ENCODE assay signal across 11 cellular contexts in the genomic region with DNA sequence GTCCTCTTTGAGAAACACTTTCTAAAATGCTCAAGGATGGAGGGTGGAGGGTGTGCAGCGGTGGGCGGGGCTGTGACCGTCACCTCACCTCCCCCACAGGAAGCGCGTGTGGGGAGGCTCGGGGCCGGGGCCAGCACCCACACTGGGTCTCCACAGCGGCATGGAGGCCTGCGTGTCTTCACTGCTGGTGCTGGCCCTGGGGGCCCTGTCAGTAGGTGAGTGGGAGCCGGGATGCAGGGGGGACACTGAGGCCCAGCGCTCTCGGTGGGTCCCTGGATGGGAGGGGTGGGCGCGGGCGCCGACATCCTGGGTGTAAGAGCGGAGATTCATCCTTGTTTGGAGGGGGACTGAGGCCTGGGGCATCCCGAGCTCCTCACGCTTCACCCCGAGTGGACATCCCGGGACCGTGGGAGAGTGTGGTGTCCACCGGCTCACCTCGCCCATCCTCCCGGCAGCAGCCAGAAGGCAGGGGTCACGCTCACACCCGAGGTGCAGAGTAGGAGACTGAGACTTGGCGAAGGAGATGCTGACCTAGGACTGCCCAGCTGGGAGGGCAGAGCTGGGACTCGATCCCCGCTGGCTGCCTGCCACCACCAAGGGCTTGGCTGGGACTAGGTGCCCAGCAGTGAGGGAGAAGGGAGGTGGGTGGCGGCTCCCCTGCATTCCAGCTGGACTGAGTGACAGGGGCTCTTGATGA. TPM values are rescaled to one million over a fixed set of nuclear protein-coding genes. Genes with fewer than 3 reads are reported as not detected.
DNase-seq lines count a peak whose midpoint lies in the region; FAIRE-seq and TF ChIP-seq lines count a peak whose summit lies in the region.
"Had no signal": no experiment of that assay in that cellular context is flagged by ENCODE, and none has a peak within 500 bp of the region (broad histone marks: within the 10 kb centered on the region; RNA-seq: fewer than 3 reads in every experiment).

A gene (plus strand): TSS at position 142 of the 697 bp plus-strand sequence. CDS start 19 bp downstream, at position 161.

- no peaks in the 10 kb centered on the region for H3K9me3 ChIP-seq in tibial artery
- H3K9me3 ChIP-seq: A549 had no signal

- peak within 1 kb of the TSS in 7 of 21 experiments; percentile 35 to 84 (median 65) for H3K27ac ChIP-seq in skin epidermis
- H3K27ac ChIP-seq in urinary bladder (ENCODE audit: low read depth) = no peak within 1 kb of the TSS
- H3K27ac ChIP-seq in tibial artery = no peak within 1 kb of the TSS
- H3K27ac ChIP-seq: A549, KMS-11 had no signal

- DNase-seq in NK-92 treated with Interleukin-12 subunit alpha and Interleukin-12 subunit beta, amount 100 ng/mL, for 24 hours (lab: John Stamatoyannopoulos, UW) = peak; percentile 71
- DNase-seq in NK-92 (lab: John Stamatoyannopoulos, UW; ENCODE audit: unreplicated experiment) (no peak), tibial artery (no peak), NCI-H2227 treated with DMSO at 0.1 percent for 48 hours (lab: John Stamatoyannopoulos, UW) (no peak), GM19239 (ENCODE audit: insufficient read length, low spot score) (no peak)
- peak; percentile 86 for DNase-seq in activated naive CD4-positive, alpha-beta T cell treated with anti-CD3 and anti-CD28 coated beads, Interleukin-2, amount 10 ng/mL, durations not matched to agents 7 days and 5 days

- no peaks in the 10 kb centered on the region for H3K9me3 Mint-ChIP-seq in activated naive CD4-positive, alpha-beta T cell treated with anti-CD3 and anti-CD28 coated beads, Interleukin-2, amount 10 ng/mL, durations not matched to agents 7 days and 5 days

- H3K4me3 ChIP-seq in skin epidermis (peak within 1 kb of the TSS in 6 of 7 experiments; percentile 2 to 29 (median 12)), urinary bladder (ENCODE audit: low read depth, low read length) (peak within 1 kb of the TSS; percentile 1), tibial artery (no peak within 1 kb of the TSS)
- H3K4me3 ChIP-seq: A549 had no signal

- H3K27me3 Mint-ChIP-seq in activated naive CD4-positive, alpha-beta T cell treated with anti-CD3 and anti-CD28 coated beads, Interleukin-2, amount 10 ng/mL, durations not matched to agents 7 days and 5 days = peaks cover 10% of the 10 kb centered on the region

- H3K36me3 ChIP-seq in urinary bladder (ENCODE audit: insufficient read depth) (peaks cover 10% of the 10 kb centered on the region), tibial artery (peaks cover 25 to 36% (median 30%) of the 10 kb centered on the region in 3 donors)

- peaks cover 0 to 11% of the 10 kb centered on the region in 2 donors for H3K27me3 ChIP-seq in tibial artery

- FAIRE-seq in GM19239 (lab: Jason Lieb, UNC) = no peak
- FAIRE-seq: A549, islet of Langerhans had no signal

- H3K4me1 ChIP-seq in urinary bladder (ENCODE audit: insufficient read depth) (no peaks in the 10 kb centered on the region), tibial artery (peaks cover 0 to 2% (median 0%) of the 10 kb centered on the region in 4 donors)
- H3K4me1 ChIP-seq: A549 had no signal

- H3K4me3 Mint-ChIP-seq in activated naive CD4-positive, alpha-beta T cell treated with anti-CD3 and anti-CD28 coated beads, Interleukin-2, amount 10 ng/mL, durations not matched to agents 7 days and 5 days = peak within 1 kb of the TSS; percentile 80

- peaks cover 21% of the 10 kb centered on the region for H3K4me1 Mint-ChIP-seq in activated naive CD4-positive, alpha-beta T cell treated with anti-CD3 and anti-CD28 coated beads, Interleukin-2, amount 10 ng/mL, durations not matched to agents 7 days and 5 days

- peak within 1 kb of the TSS; percentile 90 for H3K27ac Mint-ChIP-seq in activated naive CD4-positive, alpha-beta T cell treated with anti-CD3 and anti-CD28 coated beads, Interleukin-2, amount 10 ng/mL, durations not matched to agents 7 days and 5 days

- WGBS in urinary bladder = 56% methylated on average over 31 of the region's 31 CpGs

- peaks cover 11% of the 10 kb centered on the region for H3K36me3 Mint-ChIP-seq in activated naive CD4-positive, alpha-beta T cell treated with anti-CD3 and anti-CD28 coated beads, Interleukin-2, amount 10 ng/mL, durations not matched to agents 7 days and 5 days

- no peak for TF ChIP-seq CTCF in tibial artery (IDR thresholded peaks at IDR 0.05)

- intact Hi-C loops in tibial artery (cut with DNase I; ENCODE audit: low total_unique reads) = no loop called here

- CTCF ChIA-PET in activated naive CD4-positive, alpha-beta T cell treated with anti-CD3 and anti-CD28 coated beads, Interleukin-2, amount 10 ng/mL, durations not matched to agents 7 days and 5 days (lab: Charles Lee) = interaction anchor here (0.9 to 1.1 kb wide), 2 partner anchors 10 to 12 kb away, joined by 3 read pairs; no protein-coding TSS in a partner anchor

RNA-seq across cellular contexts. Expression of the gene that starts here (rescaled TPM):
- total RNA-seq in urinary bladder = 0.63 TPM
- 1.5 TPM for polyA plus RNA-seq in urinary bladder
- polyA plus RNA-seq: A549 had no signal

Comparison
In these comparisons a context has a peak if more than half of its experiments do, and no peak if none do; other contexts are left out.
1. DNase-seq: peak in NK-92 treated with Interleukin-12 subunit alpha and Interleukin-12 subunit beta, amount 100 ng/mL, for 24 hours (single experiment) and activated naive CD4-positive, alpha-beta T cell treated with anti-CD3 and anti-CD28 coated beads, Interleukin-2, amount 10 ng/mL, durations not matched to agents 7 days and 5 days (single experiment); none in NK-92 (single experiment), tibial artery (0 of 2), NCI-H2227 treated with DMSO at 0.1 percent for 48 hours (single experiment) and GM19239 (single experiment).
2. H3K4me3 ChIP-seq: peak in skin epidermis (6 of 7) and urinary bladder (single experiment); none in tibial artery (0 of 2).